In the genomic region with DNA sequence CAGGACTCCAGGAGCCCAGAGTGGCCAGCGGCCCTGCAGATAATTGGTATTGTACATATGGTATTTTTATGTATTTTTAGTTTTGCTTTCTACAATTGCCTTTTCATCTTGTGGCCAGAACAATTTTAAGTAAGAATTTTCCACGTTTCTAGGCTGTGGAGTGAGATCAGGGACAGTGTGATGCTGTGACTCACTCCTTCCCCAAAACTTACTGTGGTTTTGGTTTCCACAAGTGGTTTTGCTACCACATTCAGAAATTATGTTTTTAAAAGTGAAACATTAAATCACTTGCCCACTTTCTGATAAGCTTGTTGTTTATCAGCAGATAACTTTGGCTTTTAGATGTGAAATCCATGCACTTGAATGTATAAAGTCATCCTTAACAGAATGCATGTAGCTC, we compare ENCODE assay signal across 2 cellular contexts.
TF ChIP-seq lines count a peak whose summit lies in the region.

No MANE protein-coding gene starts in this region.

TF ChIP-seq in GM12878, 131 proteins besides CTCF, POLR2A, EP300 and RAD21 (continued from another document):
- TF ChIP-seq, protein P1, sequence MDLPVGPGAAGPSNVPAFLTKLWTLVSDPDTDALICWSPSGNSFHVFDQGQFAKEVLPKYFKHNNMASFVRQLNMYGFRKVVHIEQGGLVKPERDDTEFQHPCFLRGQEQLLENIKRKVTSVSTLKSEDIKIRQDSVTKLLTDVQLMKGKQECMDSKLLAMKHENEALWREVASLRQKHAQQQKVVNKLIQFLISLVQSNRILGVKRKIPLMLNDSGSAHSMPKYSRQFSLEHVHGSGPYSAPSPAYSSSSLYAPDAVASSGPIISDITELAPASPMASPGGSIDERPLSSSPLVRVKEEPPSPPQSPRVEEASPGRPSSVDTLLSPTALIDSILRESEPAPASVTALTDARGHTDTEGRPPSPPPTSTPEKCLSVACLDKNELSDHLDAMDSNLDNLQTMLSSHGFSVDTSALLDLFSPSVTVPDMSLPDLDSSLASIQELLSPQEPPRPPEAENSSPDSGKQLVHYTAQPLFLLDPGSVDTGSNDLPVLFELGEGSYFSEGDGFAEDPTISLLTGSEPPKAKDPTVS (IDR thresholded peaks at IDR 0.05; ENCODE audit: low read depth, low read length): no peak

TF ChIP-seq in SK-N-SH, 30 proteins besides CTCF, POLR2A, EP300 and RAD21 (continued from another document):
- no peak for TF ChIP-seq MXI1 (IDR thresholded peaks at IDR 0.05; ENCODE audit: low read depth, low read length)
- TF ChIP-seq, protein P2, sequence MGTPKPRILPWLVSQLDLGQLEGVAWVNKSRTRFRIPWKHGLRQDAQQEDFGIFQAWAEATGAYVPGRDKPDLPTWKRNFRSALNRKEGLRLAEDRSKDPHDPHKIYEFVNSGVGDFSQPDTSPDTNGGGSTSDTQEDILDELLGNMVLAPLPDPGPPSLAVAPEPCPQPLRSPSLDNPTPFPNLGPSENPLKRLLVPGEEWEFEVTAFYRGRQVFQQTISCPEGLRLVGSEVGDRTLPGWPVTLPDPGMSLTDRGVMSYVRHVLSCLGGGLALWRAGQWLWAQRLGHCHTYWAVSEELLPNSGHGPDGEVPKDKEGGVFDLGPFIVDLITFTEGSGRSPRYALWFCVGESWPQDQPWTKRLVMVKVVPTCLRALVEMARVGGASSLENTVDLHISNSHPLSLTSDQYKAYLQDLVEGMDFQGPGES (IDR thresholded peaks at IDR 0.05; ENCODE audit: low read depth, low read length): no peak
- TF ChIP-seq JUND (IDR thresholded peaks at IDR 0.05): no peak
- TF ChIP-seq FOSL2 (IDR thresholded peaks at IDR 0.05; ENCODE audit: borderline replicate concordance, low read depth): no peak
- no peak for TF ChIP-seq GATA2 (CRISPR knock-in tag; IDR thresholded peaks at IDR 0.05)
- TF ChIP-seq ELF1 (IDR thresholded peaks at IDR 0.05): no peak
- TF ChIP-seq SMC3 (IDR thresholded peaks at IDR 0.05; ENCODE audit: low read depth, low read length): no peak
- no peak for TF ChIP-seq TEAD4 (IDR thresholded peaks at IDR 0.05; ENCODE audit: borderline replicate concordance, insufficient read depth)
- no peak for TF ChIP-seq FOXM1 (IDR thresholded peaks at IDR 0.05; ENCODE audit: low read depth)
- TF ChIP-seq CHD2 (IDR thresholded peaks at IDR 0.05; ENCODE audit: low read length, partially characterized antibody): no peak
- no peak for TF ChIP-seq YY1 (IDR thresholded peaks at IDR 0.05; ENCODE audit: low read depth)
- TF ChIP-seq, protein P3, sequence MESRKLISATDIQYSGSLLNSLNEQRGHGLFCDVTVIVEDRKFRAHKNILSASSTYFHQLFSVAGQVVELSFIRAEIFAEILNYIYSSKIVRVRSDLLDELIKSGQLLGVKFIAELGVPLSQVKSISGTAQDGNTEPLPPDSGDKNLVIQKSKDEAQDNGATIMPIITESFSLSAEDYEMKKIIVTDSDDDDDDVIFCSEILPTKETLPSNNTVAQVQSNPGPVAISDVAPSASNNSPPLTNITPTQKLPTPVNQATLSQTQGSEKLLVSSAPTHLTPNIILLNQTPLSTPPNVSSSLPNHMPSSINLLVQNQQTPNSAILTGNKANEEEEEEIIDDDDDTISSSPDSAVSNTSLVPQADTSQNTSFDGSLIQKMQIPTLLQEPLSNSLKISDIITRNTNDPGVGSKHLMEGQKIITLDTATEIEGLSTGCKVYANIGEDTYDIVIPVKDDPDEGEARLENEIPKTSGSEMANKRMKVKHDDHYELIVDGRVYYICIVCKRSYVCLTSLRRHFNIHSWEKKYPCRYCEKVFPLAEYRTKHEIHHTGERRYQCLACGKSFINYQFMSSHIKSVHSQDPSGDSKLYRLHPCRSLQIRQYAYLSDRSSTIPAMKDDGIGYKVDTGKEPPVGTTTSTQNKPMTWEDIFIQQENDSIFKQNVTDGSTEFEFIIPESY (IDR thresholded peaks at IDR 0.05; ENCODE audit: borderline replicate concordance, low read depth): no peak
- no peak for TF ChIP-seq NFIC (IDR thresholded peaks at IDR 0.05; ENCODE audit: borderline replicate concordance)
- TF ChIP-seq, protein P4, sequence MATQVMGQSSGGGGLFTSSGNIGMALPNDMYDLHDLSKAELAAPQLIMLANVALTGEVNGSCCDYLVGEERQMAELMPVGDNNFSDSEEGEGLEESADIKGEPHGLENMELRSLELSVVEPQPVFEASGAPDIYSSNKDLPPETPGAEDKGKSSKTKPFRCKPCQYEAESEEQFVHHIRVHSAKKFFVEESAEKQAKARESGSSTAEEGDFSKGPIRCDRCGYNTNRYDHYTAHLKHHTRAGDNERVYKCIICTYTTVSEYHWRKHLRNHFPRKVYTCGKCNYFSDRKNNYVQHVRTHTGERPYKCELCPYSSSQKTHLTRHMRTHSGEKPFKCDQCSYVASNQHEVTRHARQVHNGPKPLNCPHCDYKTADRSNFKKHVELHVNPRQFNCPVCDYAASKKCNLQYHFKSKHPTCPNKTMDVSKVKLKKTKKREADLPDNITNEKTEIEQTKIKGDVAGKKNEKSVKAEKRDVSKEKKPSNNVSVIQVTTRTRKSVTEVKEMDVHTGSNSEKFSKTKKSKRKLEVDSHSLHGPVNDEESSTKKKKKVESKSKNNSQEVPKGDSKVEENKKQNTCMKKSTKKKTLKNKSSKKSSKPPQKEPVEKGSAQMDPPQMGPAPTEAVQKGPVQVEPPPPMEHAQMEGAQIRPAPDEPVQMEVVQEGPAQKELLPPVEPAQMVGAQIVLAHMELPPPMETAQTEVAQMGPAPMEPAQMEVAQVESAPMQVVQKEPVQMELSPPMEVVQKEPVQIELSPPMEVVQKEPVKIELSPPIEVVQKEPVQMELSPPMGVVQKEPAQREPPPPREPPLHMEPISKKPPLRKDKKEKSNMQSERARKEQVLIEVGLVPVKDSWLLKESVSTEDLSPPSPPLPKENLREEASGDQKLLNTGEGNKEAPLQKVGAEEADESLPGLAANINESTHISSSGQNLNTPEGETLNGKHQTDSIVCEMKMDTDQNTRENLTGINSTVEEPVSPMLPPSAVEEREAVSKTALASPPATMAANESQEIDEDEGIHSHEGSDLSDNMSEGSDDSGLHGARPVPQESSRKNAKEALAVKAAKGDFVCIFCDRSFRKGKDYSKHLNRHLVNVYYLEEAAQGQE (IDR thresholded peaks at IDR 0.05; ENCODE audit: low read depth, low read length): no peak
- TF ChIP-seq POLR2AphosphoS5 (IDR thresholded peaks at IDR 0.05; ENCODE audit: low read depth, low read length): no peak
- no peak for TF ChIP-seq TAF1 (IDR thresholded peaks at IDR 0.05; ENCODE audit: borderline replicate concordance, low read depth, low read length)
